Comparison of ENCODE assay signal across 8 cellular contexts in the genomic region with DNA sequence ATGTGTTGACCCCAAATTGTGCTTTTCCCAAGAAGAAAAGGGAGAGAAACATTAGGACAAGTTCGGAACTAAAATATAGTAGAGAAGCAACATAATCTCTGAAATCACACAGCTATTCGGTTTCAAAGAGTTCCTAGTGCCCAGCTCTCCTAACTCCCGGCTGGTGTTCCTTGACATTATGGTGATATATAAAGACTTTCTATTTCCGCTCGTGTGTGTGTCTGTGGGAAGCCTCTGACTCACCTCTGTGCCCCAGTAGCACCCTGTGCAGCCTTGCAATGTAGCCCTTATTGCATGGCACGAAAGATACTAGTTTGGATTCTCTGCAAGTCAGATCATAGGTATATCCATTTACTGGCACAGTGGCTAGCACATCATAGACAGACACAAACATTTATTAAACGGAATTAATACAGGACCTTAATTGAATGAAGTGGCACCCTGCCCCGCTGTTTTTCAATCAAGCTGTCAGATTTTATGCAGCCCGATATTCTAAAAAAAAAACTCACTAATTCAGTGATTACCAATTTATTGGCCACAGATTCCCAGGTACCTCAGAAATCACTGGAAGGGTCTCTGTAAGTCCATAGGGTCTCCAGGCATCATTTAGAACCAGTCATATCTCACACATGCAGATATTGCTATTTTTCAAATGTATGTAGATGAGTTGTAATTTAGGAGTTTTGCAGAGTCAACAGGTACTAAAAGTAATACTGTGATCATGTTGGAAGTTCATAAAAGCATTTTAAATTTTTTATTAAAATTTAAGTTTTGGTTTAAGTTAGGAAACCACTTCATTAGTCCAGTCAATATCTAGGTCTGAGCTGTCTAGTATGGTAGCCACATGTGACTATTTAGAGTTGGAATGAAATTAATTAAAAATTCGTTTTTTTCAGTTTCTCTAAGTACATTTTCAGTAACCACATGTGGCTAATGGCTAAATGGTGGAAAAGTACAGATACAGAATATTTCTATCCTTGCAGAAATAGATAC. TPM values are rescaled to one million over a fixed set of nuclear protein-coding genes. Genes with fewer than 3 reads are reported as not detected.
DNase-seq lines count a peak whose midpoint lies in the region; ATAC-seq and TF ChIP-seq lines count a peak whose summit lies in the region.

No MANE protein-coding gene starts in this region.

- peaks cover 49% of the 10 kb centered on the region for H3K27me3 Mint-ChIP-seq in activated CD4-positive, alpha-beta T cell treated with anti-CD3 and anti-CD28 coated beads for 36 hours
- H3K27me3 Mint-ChIP-seq in T-helper 1 cell treated with Interleukin-12 subunit alpha and Interleukin-12 subunit beta and Interleukin-4 antibody, amounts not matched to agents 30 μg/mL and 1 μg/mL, for 36 hours (ENCODE audit: low read depth) = peaks cover 59% of the 10 kb centered on the region

- H3K9ac ChIP-seq in neuronal stem cell (ENCODE audit: low read depth, low read length, poor library complexity) = peak overlapping the region; percentile 71

- no peak overlapping the region for H3K4ac ChIP-seq in neuronal stem cell (ENCODE audit: low read length)

- H3K4me1 Mint-ChIP-seq in activated CD4-positive, alpha-beta T cell treated with anti-CD3 and anti-CD28 coated beads for 36 hours = peaks cover 15% of the 10 kb centered on the region
- peaks cover 14% of the 10 kb centered on the region for H3K4me1 Mint-ChIP-seq in T-helper 1 cell treated with Interleukin-12 subunit alpha and Interleukin-12 subunit beta and Interleukin-4 antibody, amounts not matched to agents 30 μg/mL and 1 μg/mL, for 36 hours (ENCODE audit: low read depth)

- no peaks in the 10 kb centered on the region for H3K79me1 ChIP-seq in neuronal stem cell (ENCODE audit: low read depth, low read length)

- H3K27me3 ChIP-seq in neuronal stem cell (ENCODE audit: control insufficient read depth in 3 of 3, insufficient read depth in 3 of 3, low read depth in 1 of 3, low read length in 3 of 3) = no peaks in the 10 kb centered on the region

- H3K4me1 ChIP-seq in neuronal stem cell (ENCODE audit: control insufficient read depth in 2 of 2, insufficient read depth in 1 of 2, low read depth in 1 of 2, low read length in 2 of 2) = peaks cover 2% of the 10 kb centered on the region in 2 donors

- H2BK5ac ChIP-seq in neuronal stem cell (ENCODE audit: low read length) = no peak overlapping the region

- peak overlapping the region; percentile 80 for H3K4me3 Mint-ChIP-seq in activated CD4-positive, alpha-beta T cell treated with anti-CD3 and anti-CD28 coated beads for 36 hours
- H3K4me3 Mint-ChIP-seq in T-helper 1 cell treated with Interleukin-12 subunit alpha and Interleukin-12 subunit beta and Interleukin-4 antibody, amounts not matched to agents 30 μg/mL and 1 μg/mL, for 36 hours = peak overlapping the region; percentile 93

- H3K27ac Mint-ChIP-seq in activated CD4-positive, alpha-beta T cell treated with anti-CD3 and anti-CD28 coated beads for 36 hours = no peak overlapping the region
- no peak overlapping the region for H3K27ac Mint-ChIP-seq in T-helper 1 cell treated with Interleukin-12 subunit alpha and Interleukin-12 subunit beta and Interleukin-4 antibody, amounts not matched to agents 30 μg/mL and 1 μg/mL, for 36 hours

- no peak overlapping the region for H3K14ac ChIP-seq in neuronal stem cell (ENCODE audit: low read length)

- no peak overlapping the region for H3K23ac ChIP-seq in neuronal stem cell (ENCODE audit: low read depth, low read length, poor library complexity)

- H4K8ac ChIP-seq in neuronal stem cell (ENCODE audit: low read depth, low read length) = no peak overlapping the region

- H2BK12ac ChIP-seq in neuronal stem cell (ENCODE audit: low read length) = no peak overlapping the region

- H3K4me3 ChIP-seq in fibroblast of pulmonary artery (replicated peaks; ENCODE audit: low read depth, low read length) = peak overlapping the region; percentile 71
- peak overlapping the region; percentile 59 to 96 for H3K4me3 ChIP-seq in neuronal stem cell (ENCODE audit: low read length in 2 of 2)

- DNase-seq in activated CD4-positive, alpha-beta T cell treated with anti-CD3 and anti-CD28 coated beads for 36 hours = peak; percentile 35
- no peak for DNase-seq in activated CD4-positive, alpha-beta T cell treated with anti-CD3 and anti-CD28 coated beads, Interleukin-2, amount 50 U/mL, for 4 hours
- DNase-seq in fibroblast of pulmonary artery (ENCODE audit: low read depth) (peak; percentile 12), neuronal stem cell (ENCODE audit: low spot score) (no peak), Ammon's horn (ENCODE audit: low spot score) (no peak), GM10248 (ENCODE audit: extremely low spot score) (no peak)

- H3K4me2 ChIP-seq in neuronal stem cell (ENCODE audit: insufficient read depth, low read length, poor library complexity, severe bottlenecking) = peak overlapping the region; percentile 69

- TF ChIP-seq CTCF in fibroblast of pulmonary artery (IDR thresholded peaks at IDR 0.05; ENCODE audit: low read length, missing control alignments) = no peak
- no peak for TF ChIP-seq CTCF in GM10248 (IDR thresholded peaks at IDR 0.05; ENCODE audit: control extremely low read depth, extremely low read depth, low read depth, missing control alignments)

- H3K9me3 ChIP-seq in neuronal stem cell (replicated peaks in 1 of 2; ENCODE audit: control insufficient read depth in 2 of 2, insufficient read depth in 1 of 2, low read depth in 1 of 2, low read length in 2 of 2) = no peaks in the 10 kb centered on the region

- H2AK5ac ChIP-seq in neuronal stem cell (ENCODE audit: low read depth, low read length) = no peak overlapping the region

- peak overlapping the region; percentile 100 for H2AFZ ChIP-seq in neuronal stem cell (ENCODE audit: low read length)

- no peak overlapping the region for H2BK120ac ChIP-seq in neuronal stem cell (ENCODE audit: low read depth, low read length)

- H3K36me3 ChIP-seq in neuronal stem cell (replicated peaks in 1 of 2; ENCODE audit: control insufficient read depth in 2 of 2, insufficient read depth in 2 of 2, low read length in 2 of 2) = peaks cover 0 to 13% of the 10 kb centered on the region in 2 donors

- H3K18ac ChIP-seq in neuronal stem cell (ENCODE audit: low read length) = peak overlapping the region; percentile 98

- CTCF ChIA-PET in activated CD4-positive, alpha-beta T cell treated with anti-CD3 and anti-CD28 coated beads for 36 hours (lab: Charles Lee) = interaction anchor here (0.6 kb wide), 1 partner anchor 14 kb away, joined by 3 read pairs; no protein-coding TSS in a partner anchor
- CTCF ChIA-PET in GM10248 (lab: Yijun Ruan, JAX) = no interaction called here

- no CpG with 5 or more reads among the region's 10 CpGs for WGBS in neuronal stem cell (ENCODE audit: extremely low coverage in 2 of 2, insufficient read length in 2 of 2, insufficient replicate concordance in 1 of 2), 2 donors

- POLR2A ChIA-PET in activated CD4-positive, alpha-beta T cell treated with anti-CD3 and anti-CD28 coated beads for 36 hours (lab: Charles Lee) = no interaction called here
- POLR2A ChIA-PET in GM10248 (lab: Yijun Ruan, JAX) = no interaction called here

- intact Hi-C loops in activated CD4-positive, alpha-beta T cell treated with anti-CD3 and anti-CD28 coated beads for 36 hours (cut with DNase I, micrococcal nuclease) = no loop called here

- H3K27ac ChIP-seq in neuronal stem cell (replicated peaks; ENCODE audit: low read length) = no peak overlapping the region

- H2BK15ac ChIP-seq in neuronal stem cell (ENCODE audit: low read length) = no peak overlapping the region

- H3K9me3 Mint-ChIP-seq in activated CD4-positive, alpha-beta T cell treated with anti-CD3 and anti-CD28 coated beads for 36 hours (ENCODE audit: low read depth) = no peaks in the 10 kb centered on the region
- H3K9me3 Mint-ChIP-seq in T-helper 1 cell treated with Interleukin-12 subunit alpha and Interleukin-12 subunit beta and Interleukin-4 antibody, amounts not matched to agents 30 μg/mL and 1 μg/mL, for 36 hours = no peaks in the 10 kb centered on the region

- ATAC-seq in activated CD4-positive, alpha-beta T cell treated with anti-CD3 and anti-CD28 coated beads for 36 hours = peak; percentile 63
- ATAC-seq in HG03442 (IDR thresholded peaks at IDR 0.05; ENCODE audit: unreplicated experiment) = no peak

- H4K91ac ChIP-seq in neuronal stem cell (ENCODE audit: low read depth, low read length, poor library complexity) = no peak overlapping the region

- no peaks in the 10 kb centered on the region for H3K36me3 Mint-ChIP-seq in activated CD4-positive, alpha-beta T cell treated with anti-CD3 and anti-CD28 coated beads for 36 hours (ENCODE audit: low read depth)
- H3K36me3 Mint-ChIP-seq in T-helper 1 cell treated with Interleukin-12 subunit alpha and Interleukin-12 subunit beta and Interleukin-4 antibody, amounts not matched to agents 30 μg/mL and 1 μg/mL, for 36 hours (ENCODE audit: low read depth) = no peaks in the 10 kb centered on the region

RNA-seq across cellular contexts. Expression of a gene that starts 43.3 kb away (rescaled TPM):
- total RNA-seq in activated CD4-positive, alpha-beta T cell treated with anti-CD3 and anti-CD28 coated beads for 36 hours = not detected
- polyA plus RNA-seq in neuronal stem cell (2013, experiment 1 of 2) = 0.08 TPM
- 0.08 TPM for polyA plus RNA-seq in neuronal stem cell (2013, experiment 2 of 2)

Comparison
In these comparisons a context has a peak if more than half of its experiments do, and no peak if none do; other contexts are left out.
1. DNase-seq: peak in activated CD4-positive, alpha-beta T cell treated with anti-CD3 and anti-CD28 coated beads for 36 hours (single experiment) and fibroblast of pulmonary artery (single experiment); none in activated CD4-positive, alpha-beta T cell treated with anti-CD3 and anti-CD28 coated beads, Interleukin-2, amount 50 U/mL, for 4 hours (0 of 2), neuronal stem cell (single experiment), Ammon's horn (single experiment) and GM10248 (single experiment).